ENCODE assay signal across 16 cellular contexts in genomic region chr3:70119892-70120291, GRCh38.
"Had no signal": no experiment of that assay in that cellular context is flagged by ENCODE, and none has a peak within 500 bp of the region (broad histone marks: within the 10 kb centered on the region; RNA-seq: fewer than 3 reads in every experiment).

No MANE protein-coding gene starts in this region.

- H3K4me3 Mint-ChIP-seq: effector memory CD8-positive, alpha-beta T cell; memory B cell; natural killer cell; stimulated activated effector memory CD8-positive, alpha-beta T cell treated with anti-CD3 and anti-CD28 coated beads, Interleukin-12 subunit alpha, Interleukin-12 subunit beta, amount 100 ng/mL, for 72 hours; type B pancreatic cell had no signal

- H3K27ac Mint-ChIP-seq: effector memory CD8-positive, alpha-beta T cell; memory B cell; natural killer cell; progenitor cell of endocrine pancreas; stimulated activated effector memory CD8-positive, alpha-beta T cell treated with anti-CD3 and anti-CD28 coated beads, Interleukin-12 subunit alpha, Interleukin-12 subunit beta, amount 100 ng/mL, for 72 hours; type B pancreatic cell had no signal

- H3K9me3 Mint-ChIP-seq: memory B cell; natural killer cell; stimulated activated effector memory CD8-positive, alpha-beta T cell treated with anti-CD3 and anti-CD28 coated beads, Interleukin-12 subunit alpha, Interleukin-12 subunit beta, amount 100 ng/mL, for 72 hours; type B pancreatic cell had no signal

- H3K9me3 ChIP-seq: esophagus squamous epithelium, lower lobe of right lung, neutrophil, right atrium auricular region, sigmoid colon, stomach, thyroid gland had no signal

- H3K27ac ChIP-seq: esophagus squamous epithelium, lower lobe of right lung, neutrophil, parathyroid adenoma, right atrium auricular region, sigmoid colon, stomach, thyroid gland had no signal

- H3K4me1 ChIP-seq: esophagus squamous epithelium, lower lobe of right lung, parathyroid adenoma, right atrium auricular region, sigmoid colon, stomach had no signal

- H3K36me3 ChIP-seq: esophagus squamous epithelium, lower lobe of right lung, neutrophil, right atrium auricular region, sigmoid colon, stomach, thyroid gland had no signal

- H3K9ac ChIP-seq: parathyroid adenoma had no signal

- H3K27me3 Mint-ChIP-seq: effector memory CD8-positive, alpha-beta T cell; memory B cell; type B pancreatic cell had no signal

- H3K79me2 ChIP-seq: parathyroid adenoma had no signal

- H3K36me3 Mint-ChIP-seq: memory B cell; natural killer cell; stimulated activated effector memory CD8-positive, alpha-beta T cell treated with anti-CD3 and anti-CD28 coated beads, Interleukin-12 subunit alpha, Interleukin-12 subunit beta, amount 100 ng/mL, for 72 hours; type B pancreatic cell had no signal

- DNase-seq: cortex of kidney, esophagus squamous epithelium, natural killer cell had no signal

- H3K4me3 ChIP-seq: esophagus squamous epithelium, lower lobe of right lung, right atrium auricular region, sigmoid colon, stomach, thyroid gland had no signal

- H3K4me1 Mint-ChIP-seq: memory B cell; natural killer cell; stimulated activated effector memory CD8-positive, alpha-beta T cell treated with anti-CD3 and anti-CD28 coated beads, Interleukin-12 subunit alpha, Interleukin-12 subunit beta, amount 100 ng/mL, for 72 hours had no signal

- ATAC-seq: effector memory CD8-positive, alpha-beta T cell; left ventricle myocardium superior; natural killer cell; stimulated activated effector memory CD8-positive, alpha-beta T cell treated with anti-CD3 and anti-CD28 coated beads, Interleukin-12 subunit alpha, Interleukin-12 subunit beta, amount 100 ng/mL, for 72 hours had no signal

- H3K27me3 ChIP-seq: esophagus squamous epithelium, right atrium auricular region, sigmoid colon, stomach, thyroid gland had no signal

- H2AFZ ChIP-seq: parathyroid adenoma had no signal
